ENCODE assay signal across 15 cellular contexts in the genomic region with DNA sequence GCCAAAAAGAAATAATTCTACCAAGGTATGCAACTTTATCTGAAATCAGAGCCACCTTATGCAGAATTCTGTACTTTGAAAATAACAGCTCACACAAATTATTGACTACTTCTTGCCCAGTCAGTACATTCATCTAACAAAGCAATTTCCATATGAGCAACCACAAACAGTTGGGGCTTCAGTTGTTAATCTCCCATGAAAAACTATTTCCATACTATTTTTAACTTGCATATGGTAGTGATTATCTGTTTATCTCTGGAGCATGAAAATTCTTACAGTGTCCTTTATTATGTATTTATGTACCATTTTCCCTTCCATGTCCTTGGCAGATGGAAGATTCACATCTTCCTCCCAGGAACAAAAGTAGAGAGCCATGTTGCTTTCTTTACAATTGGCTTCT.
"Had no signal": no experiment of that assay in that cellular context is flagged by ENCODE, and none has a peak within 500 bp of the region (broad histone marks: within the 10 kb centered on the region; RNA-seq: fewer than 3 reads in every experiment).

No MANE protein-coding gene starts in this region.

- DNase-seq: activated B cell treated with CpG ODN at 0.5 μM for 24 hours; activated CD4-positive, alpha-beta memory T cell treated with anti-CD3 and anti-CD28 coated beads, Interleukin-2, amount 10 ng/mL, durations not matched to agents 7 days and 5 days; activated CD4-positive, alpha-beta T cell treated with anti-CD3 and anti-CD28 coated beads for 4 hours; activated CD8-positive, alpha-beta memory T cell treated with anti-CD3 and anti-CD28 coated beads, Interleukin-2, amount 10 ng/mL, durations not matched to agents 7 days and 5 days; activated naive CD8-positive, alpha-beta T cell treated with anti-CD3 and anti-CD28 coated beads for 36 hours; amygdala; caudate nucleus; dorsolateral prefrontal cortex; left ventricle myocardium superior; stimulated activated CD4-positive, alpha-beta T cell treated with anti-CD3 and anti-CD28 coated beads, Interleukin-2, amount 100 ng/mL, for 24 hours; stimulated activated naive CD4-positive, alpha-beta T cell treated with Interleukin-2 at 50 U/mL for 16 hours; T-helper 9 cell; thyroid gland had no signal

- H3K27me3 Mint-ChIP-seq: activated B cell treated with CpG ODN at 0.5 μM for 24 hours; activated CD4-positive, alpha-beta memory T cell treated with anti-CD3 and anti-CD28 coated beads, Interleukin-2, amount 10 ng/mL, durations not matched to agents 7 days and 5 days; activated CD8-positive, alpha-beta memory T cell treated with anti-CD3 and anti-CD28 coated beads, Interleukin-2, amount 10 ng/mL, durations not matched to agents 7 days and 5 days; activated naive CD8-positive, alpha-beta T cell treated with anti-CD3 and anti-CD28 coated beads for 36 hours; brain had no signal

- H3K9me3 Mint-ChIP-seq: activated B cell treated with CpG ODN at 0.5 μM for 24 hours; activated CD4-positive, alpha-beta memory T cell treated with anti-CD3 and anti-CD28 coated beads, Interleukin-2, amount 10 ng/mL, durations not matched to agents 7 days and 5 days; activated naive CD8-positive, alpha-beta T cell treated with anti-CD3 and anti-CD28 coated beads for 36 hours; brain; neural crest cell had no signal

- H3K4me1 Mint-ChIP-seq: activated B cell treated with CpG ODN at 0.5 μM for 24 hours; activated CD4-positive, alpha-beta memory T cell treated with anti-CD3 and anti-CD28 coated beads, Interleukin-2, amount 10 ng/mL, durations not matched to agents 7 days and 5 days; activated CD8-positive, alpha-beta memory T cell treated with anti-CD3 and anti-CD28 coated beads, Interleukin-2, amount 10 ng/mL, durations not matched to agents 7 days and 5 days; activated naive CD8-positive, alpha-beta T cell treated with anti-CD3 and anti-CD28 coated beads for 36 hours had no signal

- H3K27ac Mint-ChIP-seq: activated B cell treated with CpG ODN at 0.5 μM for 24 hours; activated CD4-positive, alpha-beta memory T cell treated with anti-CD3 and anti-CD28 coated beads, Interleukin-2, amount 10 ng/mL, durations not matched to agents 7 days and 5 days; activated CD8-positive, alpha-beta memory T cell treated with anti-CD3 and anti-CD28 coated beads, Interleukin-2, amount 10 ng/mL, durations not matched to agents 7 days and 5 days; activated naive CD8-positive, alpha-beta T cell treated with anti-CD3 and anti-CD28 coated beads for 36 hours; brain had no signal

- H3K4me3 Mint-ChIP-seq: activated B cell treated with CpG ODN at 0.5 μM for 24 hours; activated CD4-positive, alpha-beta memory T cell treated with anti-CD3 and anti-CD28 coated beads, Interleukin-2, amount 10 ng/mL, durations not matched to agents 7 days and 5 days; activated CD8-positive, alpha-beta memory T cell treated with anti-CD3 and anti-CD28 coated beads, Interleukin-2, amount 10 ng/mL, durations not matched to agents 7 days and 5 days; activated naive CD8-positive, alpha-beta T cell treated with anti-CD3 and anti-CD28 coated beads for 36 hours; brain; neural crest cell had no signal

- H3K36me3 Mint-ChIP-seq: activated CD8-positive, alpha-beta memory T cell treated with anti-CD3 and anti-CD28 coated beads, Interleukin-2, amount 10 ng/mL, durations not matched to agents 7 days and 5 days; activated naive CD8-positive, alpha-beta T cell treated with anti-CD3 and anti-CD28 coated beads for 36 hours; brain had no signal

- H3K4me3 ChIP-seq: dorsolateral prefrontal cortex, thyroid gland had no signal
